Comparison of ENCODE assay signal across 14 cellular contexts in the genomic region with DNA sequence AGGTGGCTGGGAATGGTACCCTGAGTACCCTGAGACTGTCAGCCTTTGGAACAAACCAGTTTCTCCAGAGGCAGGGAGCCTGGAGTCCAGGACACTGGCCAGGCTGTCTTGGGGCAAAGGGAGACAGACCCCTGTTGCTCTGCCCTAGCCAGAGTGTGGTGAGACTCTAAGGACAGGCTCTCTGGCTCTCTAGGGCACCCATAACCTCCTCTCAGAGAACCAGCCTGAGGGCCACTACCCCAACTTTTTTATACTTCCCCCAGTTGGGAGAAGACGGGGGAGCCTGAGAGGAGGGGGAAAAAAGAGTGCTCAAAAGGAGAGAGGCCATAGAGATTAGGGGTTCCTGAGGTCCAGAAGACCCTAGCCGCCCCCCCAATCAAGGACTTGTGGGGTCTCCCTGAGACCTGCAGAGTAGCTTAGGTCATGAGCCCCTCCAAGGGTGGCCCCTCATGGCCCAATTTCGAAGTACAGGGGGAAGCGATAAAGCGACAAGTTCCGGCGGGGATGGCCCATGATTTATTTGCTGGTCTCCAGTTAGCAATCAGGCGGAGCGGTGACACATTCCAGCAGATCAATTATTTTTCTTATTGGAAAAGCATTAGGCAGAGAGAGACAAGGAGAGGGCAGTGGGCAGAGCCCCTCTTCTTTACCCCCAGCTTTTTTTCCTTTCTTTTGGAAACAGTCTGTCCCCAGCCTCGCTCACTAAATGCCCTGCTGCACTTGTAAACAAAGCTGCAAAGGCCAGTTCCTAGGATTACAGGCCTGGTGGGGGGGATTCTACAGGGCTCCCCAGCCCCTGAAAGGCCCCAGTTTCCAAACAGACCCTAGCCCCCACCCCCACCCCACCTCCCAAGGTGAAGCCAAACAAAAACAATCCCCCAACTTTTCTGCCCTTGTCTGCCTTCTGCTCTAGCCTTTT. TPM values are rescaled to one million over a fixed set of nuclear protein-coding genes. Genes with fewer than 3 reads are reported as not detected.
DNase-seq lines count a peak whose midpoint lies in the region; ATAC-seq, FAIRE-seq and TF ChIP-seq lines count a peak whose summit lies in the region.
"Had no signal": no experiment of that assay in that cellular context is flagged by ENCODE, and none has a peak within 500 bp of the region (broad histone marks: within the 10 kb centered on the region; RNA-seq: fewer than 3 reads in every experiment).

No MANE protein-coding gene starts in this region.

- peaks cover 40% of the 10 kb centered on the region for H3K4me1 Mint-ChIP-seq in activated T-cell treated with anti-CD3 and anti-CD28 coated beads, Interleukin-2, amount 50 U/mL, for 72 hours (ENCODE audit: low read depth)
- H3K4me1 Mint-ChIP-seq in T-helper 17 cell = peaks cover 20% of the 10 kb centered on the region
- peaks cover 17% of the 10 kb centered on the region for H3K4me1 Mint-ChIP-seq in memory B cell

- no peaks in the 10 kb centered on the region for H3K36me3 Mint-ChIP-seq in activated T-cell treated with anti-CD3 and anti-CD28 coated beads, Interleukin-2, amount 50 U/mL, for 72 hours (ENCODE audit: insufficient read depth in 2 of 2)
- H3K36me3 Mint-ChIP-seq in T-helper 17 cell (ENCODE audit: low read depth) (peaks cover 9% of the 10 kb centered on the region), memory B cell (no peaks in the 10 kb centered on the region)

- peaks cover 93% of the 10 kb centered on the region for H3K27me3 Mint-ChIP-seq in activated T-cell treated with anti-CD3 and anti-CD28 coated beads, Interleukin-2, amount 50 U/mL, for 72 hours (ENCODE audit: low read depth)
- H3K27me3 Mint-ChIP-seq in T-helper 17 cell (peaks cover 92% of the 10 kb centered on the region), memory B cell (peaks cover 41% of the 10 kb centered on the region)

- no peak for ATAC-seq in activated T-cell treated with anti-CD3 and anti-CD28 coated beads, Interleukin-2, amount 50 U/mL, for 72 hours (replicated peaks in 1 of 2)
- ATAC-seq in T-helper 17 cell = no peak
- ATAC-seq in memory B cell (ENCODE audit: low read depth) = no peak
- no peak for ATAC-seq in HG03439 (IDR thresholded peaks at IDR 0.05; ENCODE audit: unreplicated experiment)
- no peak for ATAC-seq in pancreas
- no peak for ATAC-seq in HG02588 (IDR thresholded peaks at IDR 0.05; ENCODE audit: unreplicated experiment)

- no peaks in the 10 kb centered on the region for H3K27me3 ChIP-seq in tibial artery
- H3K27me3 ChIP-seq in pancreas = peaks cover 0 to 43% (median 10%) of the 10 kb centered on the region in 4 donors

- TF ChIP-seq CTCF in tibial artery (IDR thresholded peaks at IDR 0.05) (no peak), pancreas (IDR thresholded peaks at IDR 0.05) (no peak)

- FAIRE-seq in pancreas (lab: Jason Lieb, UNC) = no peak
- FAIRE-seq: bronchial epithelial cell had no signal

- WGBS in pancreas, 2 donors = 25 to 26% methylated on average over 10 of the region's 10 CpGs

- H3K36me3 ChIP-seq in tibial artery (no peaks in the 10 kb centered on the region), pancreas (no peaks in the 10 kb centered on the region)
- H3K36me3 ChIP-seq: upper lobe of left lung had no signal

- H3K27ac Mint-ChIP-seq in activated T-cell treated with anti-CD3 and anti-CD28 coated beads, Interleukin-2, amount 50 U/mL, for 72 hours = no peak overlapping the region
- no peak overlapping the region for H3K27ac Mint-ChIP-seq in T-helper 17 cell
- peak overlapping the region; percentile 73 for H3K27ac Mint-ChIP-seq in memory B cell

- H3K9me3 ChIP-seq in T-helper 17 cell (ENCODE audit: control insufficient read depth, low read length, poor library complexity, severe bottlenecking) (peaks cover 2% of the 10 kb centered on the region), tibial artery (no peaks in the 10 kb centered on the region), pancreas (no peaks in the 10 kb centered on the region)
- H3K9me3 ChIP-seq: upper lobe of left lung had no signal

- H3K4me3 ChIP-seq in tibial artery (peak overlapping the region; percentile 59 to 64), pancreas (no peak overlapping the region)

- H3K4me3 Mint-ChIP-seq in activated T-cell treated with anti-CD3 and anti-CD28 coated beads, Interleukin-2, amount 50 U/mL, for 72 hours = peak overlapping the region; percentile 35 to 74
- H3K4me3 Mint-ChIP-seq in T-helper 17 cell (peak overlapping the region; percentile 41), memory B cell (no peak overlapping the region)

- no peak for DNase-seq in activated T-cell treated with anti-CD3 and anti-CD28 coated beads, Interleukin-2, amount 50 U/mL, for 72 hours
- DNase-seq in activated T-cell treated with anti-CD3 and anti-CD28 coated beads for 4 hours (no peak), T-helper 17 cell (no peak), memory B cell (ENCODE audit: low spot score in 2 of 2) (no peak), tibial artery (no peak), pancreas (no peak)
- DNase-seq: activated CD4-positive, alpha-beta T cell treated with anti-CD3 and anti-CD28 coated beads for 4 hours; head of caudate nucleus; nucleus accumbens; upper lobe of left lung had no signal

- H3K9me3 Mint-ChIP-seq in activated T-cell treated with anti-CD3 and anti-CD28 coated beads, Interleukin-2, amount 50 U/mL, for 72 hours = no peaks in the 10 kb centered on the region
- H3K9me3 Mint-ChIP-seq in memory B cell = no peaks in the 10 kb centered on the region
- H3K9me3 Mint-ChIP-seq: activated T-helper 1 cell treated with anti-CD3 and anti-CD28 coated beads, Interleukin-12 subunit alpha, Interleukin-12 subunit beta, Interleukin-2, Interleukin-4 antibody, amounts not matched to agents 30 ng/mL and 10 ng/mL and 1 ng/mL, durations not matched to agents 14 hours and 24 hours and 36 hours had no signal

- H3K4me1 ChIP-seq in tibial artery = peaks cover 0 to 85% (median 55%) of the 10 kb centered on the region in 4 donors
- H3K4me1 ChIP-seq in pancreas = peaks cover 0 to 5% (median 5%) of the 10 kb centered on the region in 3 donors

- intact Hi-C loops in tibial artery (cut with DNase I; ENCODE audit: low total_unique reads) (no loop called here), pancreas (cut with DNase I) (no loop called here)

- H3K27ac ChIP-seq in tibial artery = peak overlapping the region; percentile 80 to 98
- no peak overlapping the region for H3K27ac ChIP-seq in pancreas
- H3K27ac ChIP-seq: upper lobe of left lung had no signal

RNA-seq across cellular contexts. Expression of a gene that starts 1.5 kb away (rescaled TPM):
- not detected for total RNA-seq in activated T-cell treated with anti-CD3 and anti-CD28 coated beads, Interleukin-2, amount 50 U/mL, for 72 hours
- total RNA-seq in T-helper 17 cell (not detected), pancreas (not detected)
- not detected for polyA plus RNA-seq in pancreas
- total RNA-seq: activated T-helper 1 cell treated with anti-CD3 and anti-CD28 coated beads, Interleukin-12 subunit alpha, Interleukin-12 subunit beta, Interleukin-2, Interleukin-4 antibody, amounts not matched to agents 30 ng/mL and 10 ng/mL and 1 ng/mL, durations not matched to agents 14 hours and 24 hours and 36 hours; bronchial epithelial cell; upper lobe of left lung had no signal

RNA-seq across cellular contexts. Expression of a gene that starts 10.4 kb away (rescaled TPM):
- total RNA-seq in activated T-cell treated with anti-CD3 and anti-CD28 coated beads, Interleukin-2, amount 50 U/mL, for 72 hours = not detected
- total RNA-seq in T-helper 17 cell (not detected), pancreas (under 1 TPM in 1 of 6 donors, not detected in 5; 0.19 TPM)
- polyA plus RNA-seq in pancreas = under 1 TPM; 0.26 to 0.27 TPM
- total RNA-seq: activated T-helper 1 cell treated with anti-CD3 and anti-CD28 coated beads, Interleukin-12 subunit alpha, Interleukin-12 subunit beta, Interleukin-2, Interleukin-4 antibody, amounts not matched to agents 30 ng/mL and 10 ng/mL and 1 ng/mL, durations not matched to agents 14 hours and 24 hours and 36 hours; bronchial epithelial cell had no signal

RNA-seq across cellular contexts. Expression of a gene that starts 17.9 kb away (rescaled TPM):
- total RNA-seq in activated T-cell treated with anti-CD3 and anti-CD28 coated beads, Interleukin-2, amount 50 U/mL, for 72 hours = not detected
- total RNA-seq in T-helper 17 cell (not detected), pancreas (under 1 TPM in 4 of 6 donors, not detected in 2; 0.19 to 0.41 (median 0.31) TPM)
- under 1 TPM; 0.14 to 0.34 TPM for polyA plus RNA-seq in pancreas
- total RNA-seq: activated T-helper 1 cell treated with anti-CD3 and anti-CD28 coated beads, Interleukin-12 subunit alpha, Interleukin-12 subunit beta, Interleukin-2, Interleukin-4 antibody, amounts not matched to agents 30 ng/mL and 10 ng/mL and 1 ng/mL, durations not matched to agents 14 hours and 24 hours and 36 hours; bronchial epithelial cell had no signal

RNA-seq across cellular contexts. Expression of a gene that starts 22.5 kb away (rescaled TPM):
- not detected for total RNA-seq in activated T-cell treated with anti-CD3 and anti-CD28 coated beads, Interleukin-2, amount 50 U/mL, for 72 hours
- total RNA-seq in T-helper 17 cell (not detected), pancreas (not detected)
- not detected for polyA plus RNA-seq in pancreas
- total RNA-seq: activated T-helper 1 cell treated with anti-CD3 and anti-CD28 coated beads, Interleukin-12 subunit alpha, Interleukin-12 subunit beta, Interleukin-2, Interleukin-4 antibody, amounts not matched to agents 30 ng/mL and 10 ng/mL and 1 ng/mL, durations not matched to agents 14 hours and 24 hours and 36 hours; bronchial epithelial cell had no signal

RNA-seq across cellular contexts. Expression of a gene that starts 25.4 kb away (rescaled TPM):
- not detected for total RNA-seq in activated T-cell treated with anti-CD3 and anti-CD28 coated beads, Interleukin-2, amount 50 U/mL, for 72 hours
- not detected for total RNA-seq in T-helper 17 cell
- under 1 TPM in 1 of 6 donors, not detected in 5; 0.08 TPM for total RNA-seq in pancreas
- under 1 TPM in 1 of 2 donors, not detected in 1; 0.16 TPM for polyA plus RNA-seq in pancreas
- total RNA-seq: activated T-helper 1 cell treated with anti-CD3 and anti-CD28 coated beads, Interleukin-12 subunit alpha, Interleukin-12 subunit beta, Interleukin-2, Interleukin-4 antibody, amounts not matched to agents 30 ng/mL and 10 ng/mL and 1 ng/mL, durations not matched to agents 14 hours and 24 hours and 36 hours; bronchial epithelial cell; upper lobe of left lung had no signal

Comparison
In these comparisons a context has a peak if more than half of its experiments do, and no peak if none do; other contexts are left out.
1. H3K27ac ChIP-seq: peak in tibial artery (2 of 2); none in pancreas (0 of 4).
2. H3K4me3 ChIP-seq: peak in tibial artery (2 of 2); none in pancreas (0 of 4).